ENCODE assay signal across 17 cellular contexts in genomic region chr10:60901561-60902235, GRCh38. TPM values are rescaled to one million over a fixed set of nuclear protein-coding genes. Genes with fewer than 3 reads are reported as not detected.
A peak's percentile ranks its signal among the peaks of the same experiment; 100 is the strongest.
DNase-seq lines count a peak whose midpoint lies in the region; ATAC-seq, FAIRE-seq and TF ChIP-seq lines count a peak whose summit lies in the region.
"Had no signal": no experiment of that assay in that cellular context is flagged by ENCODE, and none has a peak within 500 bp of the region (broad histone marks: within the 10 kb centered on the region; RNA-seq: fewer than 3 reads in every experiment).

No MANE protein-coding gene starts in this region.

- peak in 3 of 4 donors; percentile 68 to 86 (median 81) for ATAC-seq in pancreas
- ATAC-seq in naive thymus-derived CD8-positive, alpha-beta T cell, result no peak

- H3K9me3 Mint-ChIP-seq in activated CD4-positive, alpha-beta T cell treated with anti-CD3 and anti-CD28 coated beads, Interleukin-2, amount 10 ng/mL, durations not matched to agents 7 days and 5 days, result peaks cover 2% of the 10 kb centered on the region
- H3K9me3 Mint-ChIP-seq in naive thymus-derived CD8-positive, alpha-beta T cell, result peaks cover 0 to 8% (median 0%) of the 10 kb centered on the region in 9 donors
- H3K9me3 Mint-ChIP-seq: activated CD4-positive, alpha-beta memory T cell treated with anti-CD3 and anti-CD28 coated beads, Interleukin-2, amount 10 ng/mL, durations not matched to agents 7 days and 5 days; activated naive CD4-positive, alpha-beta T cell treated with anti-CD3 and anti-CD28 coated beads, Interleukin-2, amount 50 U/mL, for 24 hours had no signal

- no peak for TF ChIP-seq CTCF in pancreas (IDR thresholded peaks at IDR 0.05)
- no peak for TF ChIP-seq CTCF in D721Med (IDR thresholded peaks at IDR 0.05; ENCODE audit: insufficient read depth, missing control alignments)

- FAIRE-seq in pancreas (lab: Jason Lieb, UNC) (no peak), D721Med (lab: Jason Lieb, UNC) (no peak)
- FAIRE-seq: keratinocyte had no signal

- no peaks in the 10 kb centered on the region for H3K4me1 Mint-ChIP-seq in activated CD4-positive, alpha-beta T cell treated with anti-CD3 and anti-CD28 coated beads, Interleukin-2, amount 10 ng/mL, durations not matched to agents 7 days and 5 days
- H3K4me1 Mint-ChIP-seq in naive thymus-derived CD8-positive, alpha-beta T cell, result no peaks in the 10 kb centered on the region
- H3K4me1 Mint-ChIP-seq: activated CD4-positive, alpha-beta memory T cell treated with anti-CD3 and anti-CD28 coated beads, Interleukin-2, amount 10 ng/mL, durations not matched to agents 7 days and 5 days; activated naive CD4-positive, alpha-beta T cell treated with anti-CD3 and anti-CD28 coated beads, Interleukin-2, amount 50 U/mL, for 24 hours had no signal

- peaks cover under 1 to 6% (median 5%) of the 10 kb centered on the region in 3 donors for H3K4me1 ChIP-seq in pancreas
- H3K4me1 ChIP-seq: BLaER1 had no signal

- H3K36me3 ChIP-seq in pancreas, result no peaks in the 10 kb centered on the region

- CTCF ChIA-PET in activated CD4-positive, alpha-beta T cell treated with anti-CD3 and anti-CD28 coated beads, Interleukin-2, amount 10 ng/mL, durations not matched to agents 7 days and 5 days (lab: Charles Lee), result no interaction called here

- no peak overlapping the region for H3K27ac ChIP-seq in pancreas
- H3K27ac ChIP-seq: BLaER1 had no signal

- H3K36me3 Mint-ChIP-seq in activated CD4-positive, alpha-beta T cell treated with anti-CD3 and anti-CD28 coated beads, Interleukin-2, amount 10 ng/mL, durations not matched to agents 7 days and 5 days (ENCODE audit: low read depth), result no peaks in the 10 kb centered on the region
- H3K36me3 Mint-ChIP-seq in naive thymus-derived CD8-positive, alpha-beta T cell, result peaks cover 0 to under 1% (median 0%) of the 10 kb centered on the region in 3 donors
- H3K36me3 Mint-ChIP-seq: activated naive CD4-positive, alpha-beta T cell treated with anti-CD3 and anti-CD28 coated beads, Interleukin-2, amount 50 U/mL, for 24 hours had no signal

- no peaks in the 10 kb centered on the region for H3K27me3 ChIP-seq in pancreas
- H3K27me3 ChIP-seq: BLaER1 had no signal

- H3K4me3 ChIP-seq in pancreas, result no peak overlapping the region
- H3K4me3 ChIP-seq: BLaER1 had no signal

- H3K4me3 Mint-ChIP-seq in activated CD4-positive, alpha-beta T cell treated with anti-CD3 and anti-CD28 coated beads, Interleukin-2, amount 10 ng/mL, durations not matched to agents 7 days and 5 days, result no peak overlapping the region
- no peak overlapping the region for H3K4me3 Mint-ChIP-seq in naive thymus-derived CD8-positive, alpha-beta T cell
- H3K4me3 Mint-ChIP-seq: activated CD4-positive, alpha-beta memory T cell treated with anti-CD3 and anti-CD28 coated beads, Interleukin-2, amount 10 ng/mL, durations not matched to agents 7 days and 5 days; activated naive CD4-positive, alpha-beta T cell treated with anti-CD3 and anti-CD28 coated beads, Interleukin-2, amount 50 U/mL, for 24 hours; dendritic cell treated with granulocyte-macrophage colony-stimulating factor and Interleukin-4, amounts not matched to agents 40 ng/mL and 50 ng/mL, for 4 days had no signal

- 67 to 72% methylated on average over 6 of the region's 6 CpGs for WGBS in pancreas, 2 donors

- H3K9me3 ChIP-seq in pancreas, result no peaks in the 10 kb centered on the region

- DNase-seq in DMS153 treated with DMSO at 0.1 percent for 48 hours (lab: John Stamatoyannopoulos, UW; ENCODE audit: unreplicated experiment), result peak; percentile 17
- DNase-seq in NCI-H69 (lab: John Stamatoyannopoulos, UW), result peak; percentile 82
- peak in 40 of 42 donors; percentile 17 to 85 (median 60) for DNase-seq in head of caudate nucleus
- DNase-seq in pancreas, result peak in 4 of 6 donors; percentile 21 to 44 (median 34)
- DNase-seq in RKO (ENCODE audit: low spot score), result no peak
- DNase-seq in D721Med (ENCODE audit: insufficient read length, low spot score), result no peak
- no peak for DNase-seq in activated CD4-positive, alpha-beta T cell treated with anti-CD3 and anti-CD28 coated beads, Interleukin-2, amount 10 ng/mL, durations not matched to agents 7 days and 5 days
- DNase-seq in naive thymus-derived CD8-positive, alpha-beta T cell, result no peak
- DNase-seq: activated CD4-positive, alpha-beta memory T cell treated with anti-CD3 and anti-CD28 coated beads, Interleukin-2, amount 10 ng/mL, durations not matched to agents 7 days and 5 days; foreskin fibroblast; MV-4-11; OCI-M1; T-helper 2 cell had no signal

- POLR2A ChIA-PET in activated CD4-positive, alpha-beta T cell treated with anti-CD3 and anti-CD28 coated beads, Interleukin-2, amount 10 ng/mL, durations not matched to agents 7 days and 5 days (lab: Charles Lee), result no interaction called here
- POLR2A ChIA-PET in naive thymus-derived CD8-positive, alpha-beta T cell (lab: Charles Lee), result no interaction called here

- H3K27me3 Mint-ChIP-seq in activated CD4-positive, alpha-beta T cell treated with anti-CD3 and anti-CD28 coated beads, Interleukin-2, amount 10 ng/mL, durations not matched to agents 7 days and 5 days, result peaks cover 7% of the 10 kb centered on the region
- peaks cover 0 to 21% (median 1%) of the 10 kb centered on the region in 5 donors for H3K27me3 Mint-ChIP-seq in naive thymus-derived CD8-positive, alpha-beta T cell
- H3K27me3 Mint-ChIP-seq: dendritic cell treated with granulocyte-macrophage colony-stimulating factor and Interleukin-4, amounts not matched to agents 40 ng/mL and 50 ng/mL, for 4 days had no signal

- intact Hi-C loops in head of caudate nucleus (cut with DNase I) (no loop called here), pancreas (cut with DNase I) (no loop called here)

- H3K27ac Mint-ChIP-seq in activated CD4-positive, alpha-beta T cell treated with anti-CD3 and anti-CD28 coated beads, Interleukin-2, amount 10 ng/mL, durations not matched to agents 7 days and 5 days, result no peak overlapping the region
- H3K27ac Mint-ChIP-seq in naive thymus-derived CD8-positive, alpha-beta T cell, result no peak overlapping the region
- H3K27ac Mint-ChIP-seq: activated CD4-positive, alpha-beta memory T cell treated with anti-CD3 and anti-CD28 coated beads, Interleukin-2, amount 10 ng/mL, durations not matched to agents 7 days and 5 days; activated naive CD4-positive, alpha-beta T cell treated with anti-CD3 and anti-CD28 coated beads, Interleukin-2, amount 50 U/mL, for 24 hours; dendritic cell treated with granulocyte-macrophage colony-stimulating factor and Interleukin-4, amounts not matched to agents 40 ng/mL and 50 ng/mL, for 4 days had no signal

RNA-seq across cellular contexts. Expression of gene RHOBTB1, which starts 42.3 kb away (rescaled TPM):
- total RNA-seq in pancreas, result 10 to 100 TPM in 1 of 6 donors, 1 to 10 TPM in 5; 5.2 to 11.3 (median 7.6) TPM
- 1 to 10 TPM; 4.0 to 8.1 TPM for polyA plus RNA-seq in pancreas
- total RNA-seq in activated CD4-positive, alpha-beta T cell treated with anti-CD3 and anti-CD28 coated beads, Interleukin-2, amount 10 ng/mL, durations not matched to agents 7 days and 5 days, result under 1 TPM; 0.06 to 0.07 TPM
- total RNA-seq in naive thymus-derived CD8-positive, alpha-beta T cell, result under 1 TPM in 1 of 2 experiments, not detected in 1; 0.33 TPM
- polyA plus RNA-seq in naive thymus-derived CD8-positive, alpha-beta T cell, result not detected

Comparison
In these comparisons a context has a peak if more than half of its experiments do, and no peak if none do; other contexts are left out.
1. DNase-seq: peak in DMS153 treated with DMSO at 0.1 percent for 48 hours (single experiment), NCI-H69 (single experiment), head of caudate nucleus (40 of 42) and pancreas (4 of 6); none in RKO (single experiment), D721Med (single experiment), activated CD4-positive, alpha-beta T cell treated with anti-CD3 and anti-CD28 coated beads, Interleukin-2, amount 10 ng/mL, durations not matched to agents 7 days and 5 days (single experiment) and naive thymus-derived CD8-positive, alpha-beta T cell (0 of 10).
2. ATAC-seq: peak in pancreas (3 of 4); none in naive thymus-derived CD8-positive, alpha-beta T cell (0 of 2).
3. RNA of gene RHOBTB1, which starts 42.3 kb away (total RNA-seq): 5.2 to 11.3 TPM in pancreas; 0.33 TPM in naive thymus-derived CD8-positive, alpha-beta T cell and 0.06 to 0.07 TPM in activated CD4-positive, alpha-beta T cell treated with anti-CD3 and anti-CD28 coated beads, Interleukin-2, amount 10 ng/mL, durations not matched to agents 7 days and 5 days; every median in the first group is over 4 times any median in the second.